In genomic region chr4:185532327-185532726, GRCh38 we compare ENCODE assay signal across 16 cellular contexts. TPM values are rescaled to one million over a fixed set of nuclear protein-coding genes. Genes with fewer than 3 reads are reported as not detected.
DNase-seq lines count a peak whose midpoint lies in the region; ATAC-seq and TF ChIP-seq lines count a peak whose summit lies in the region.
"Had no signal": no experiment of that assay in that cellular context is flagged by ENCODE, and none has a peak within 500 bp of the region (broad histone marks: within the 10 kb centered on the region; RNA-seq: fewer than 3 reads in every experiment).

No MANE protein-coding gene starts in this region.

- H3K4me1 ChIP-seq in mammary epithelial cell (ENCODE audit: insufficient read depth, low read length) (no peaks in the 10 kb centered on the region), upper lobe of right lung (peaks cover 4% of the 10 kb centered on the region)

- H3K4me2 ChIP-seq in mammary epithelial cell (ENCODE audit: insufficient read depth, low read depth, low read length), result peak overlapping the region; percentile 5

- H2AFZ ChIP-seq in mammary epithelial cell (ENCODE audit: low read depth, low read length), result peak overlapping the region; percentile 46

- no peaks in the 10 kb centered on the region for H3K36me3 ChIP-seq in mammary epithelial cell (ENCODE audit: insufficient read depth, low read length)
- no peaks in the 10 kb centered on the region for H3K36me3 ChIP-seq in upper lobe of right lung

- H3K4me3 ChIP-seq in mammary epithelial cell (replicated peaks in 1 of 3; ENCODE audit: insufficient read depth in 1 of 3, low read depth in 2 of 3, low read length in 3 of 3) (no peak overlapping the region), fibroblast of villous mesenchyme (ENCODE audit: low read depth, low read length) (no peak overlapping the region), upper lobe of right lung (peak overlapping the region; percentile 8)

- CTCF ChIA-PET in mammary epithelial cell (lab: Charles Lee; ENCODE audit: low non-redundant PET), result no interaction called here

- TF ChIP-seq CTCF in mammary epithelial cell (conservative IDR thresholded peaks at IDR 0.05 in 1 of 2, IDR thresholded peaks at IDR 0.05 in 1 of 2; ENCODE audit: extremely low read depth in 1 of 2, insufficient read depth in 1 of 2, low read depth in 1 of 2, low read length in 2 of 2), result no peak
- no peak for TF ChIP-seq CTCF in fibroblast of villous mesenchyme (IDR thresholded peaks at IDR 0.05; ENCODE audit: insufficient read depth, low read depth, low read length)
- TF ChIP-seq CTCF in upper lobe of right lung (IDR thresholded peaks at IDR 0.05), result no peak

- ATAC-seq in upper lobe of right lung, result no peak
- ATAC-seq: stimulated activated naive B cell treated with anti-CD40 and anti-IgM and Interleukin-4, amounts not matched to agents 10 μg/mL and 1 μg/mL and 100 μg/mL, for 72 hours; T-cell had no signal

- no peaks in the 10 kb centered on the region for H3K79me2 ChIP-seq in mammary epithelial cell (ENCODE audit: insufficient read depth, low read length)

- in situ Hi-C loops in mammary epithelial cell (cut with MboI; ENCODE audit: low sequenced_read_pairs in 2 of 2), result no loop called here

- dilution Hi-C loops in mammary epithelial cell (cut with HindIII; ENCODE audit: low sequenced_read_pairs), result no loop called here

- DNase-seq in mammary epithelial cell (no peak), fibroblast of villous mesenchyme (ENCODE audit: low read depth) (peak; percentile 33), posterior vena cava (ENCODE audit: low spot score) (peak; percentile 85), upper lobe of right lung (no peak), dermis blood vessel endothelial cell (no peak), NCI-H2171 treated with DMSO at 0.1 percent for 48 hours (lab: John Stamatoyannopoulos, UW) (no peak), SKM-1 treated with dmso at 0.1 percent for 144 hours (lab: John Stamatoyannopoulos, UW; ENCODE audit: unreplicated experiment) (no peak)
- DNase-seq: activated CD4-positive, alpha-beta T cell treated with anti-CD3 and anti-CD28 coated beads, Interleukin-2, amount 50 U/mL, for 4 hours; AML-193; anterior cingulate cortex; GOT3; naive B cell; NCI-H1436 treated with DMSO at 0.1 percent for 48 hours; RPMI8226; stimulated activated naive B cell treated with anti-CD40 and anti-IgM and Interleukin-4, amounts not matched to agents 10 μg/mL and 1 μg/mL and 100 μg/mL, for 72 hours; T-cell had no signal

- WGBS in mammary epithelial cell (ENCODE audit: low coverage, missing lambda C conversion rate), result 53% methylated on average over 8 of the region's 8 CpGs

- H3K9ac ChIP-seq in mammary epithelial cell (ENCODE audit: insufficient read depth, low read length), result no peak overlapping the region

- no TSS peak for BruUV-seq in mammary epithelial cell (replicated peaks; lab: Mats Ljungman, UMichigan)

- no peaks in the 10 kb centered on the region for H3K9me3 ChIP-seq in mammary epithelial cell (replicated peaks; ENCODE audit: insufficient read depth, low read length)
- H3K9me3 ChIP-seq in upper lobe of right lung, result no peaks in the 10 kb centered on the region

- intact Hi-C loops in mammary epithelial cell (cut with micrococcal nuclease), result no loop called here
- intact Hi-C loops in posterior vena cava (cut with DNase I), result no loop called here
- intact Hi-C loops in upper lobe of right lung (cut with DNase I), result no loop called here

- H3K27ac ChIP-seq in mammary epithelial cell (ENCODE audit: insufficient read depth, low read depth, low read length), result no peak overlapping the region
- no peak overlapping the region for H3K27ac ChIP-seq in upper lobe of right lung

- H4K20me1 ChIP-seq in mammary epithelial cell (ENCODE audit: insufficient read depth, low read length), result no peaks in the 10 kb centered on the region

- peaks cover 12% of the 10 kb centered on the region for H3K27me3 ChIP-seq in mammary epithelial cell (ENCODE audit: insufficient read depth, low read length)
- H3K27me3 ChIP-seq in upper lobe of right lung, result peaks cover 6% of the 10 kb centered on the region

RNA-seq across cellular contexts. Expression of gene PDLIM3, which starts 3.0 kb away (rescaled TPM):
- 1 to 10 TPM in 1 of 2 donors, under 1 TPM in 1; 0.24 to 9.0 TPM for total RNA-seq in mammary epithelial cell
- 3.7 TPM for polyA plus RNA-seq in mammary epithelial cell
- polyA minus RNA-seq in mammary epithelial cell, result 1.8 TPM
- total RNA-seq in fibroblast of villous mesenchyme, result 15.1 and 96.6 TPM in 2 replicates
- 100 to 1,000 TPM; 447 to 540 TPM for total RNA-seq in posterior vena cava
- total RNA-seq in upper lobe of right lung, result 24.4 TPM
- 41.0 and 113 TPM in 2 replicates for total RNA-seq in dermis blood vessel endothelial cell

Comparison
In these comparisons a context has a peak if more than half of its experiments do, and no peak if none do; other contexts are left out.
1. DNase-seq: peak in fibroblast of villous mesenchyme (single experiment) and posterior vena cava (single experiment); none in mammary epithelial cell (single experiment), upper lobe of right lung (single experiment), dermis blood vessel endothelial cell (single experiment), NCI-H2171 treated with DMSO at 0.1 percent for 48 hours (single experiment) and SKM-1 treated with dmso at 0.1 percent for 144 hours (single experiment).